Comparison of ENCODE assay signal across 28 cellular contexts in genomic region chr13:34104853-34105252, GRCh38.
"Had no signal": no experiment of that assay in that cellular context is flagged by ENCODE, and none has a peak within 500 bp of the region (broad histone marks: within the 10 kb centered on the region; RNA-seq: fewer than 3 reads in every experiment).

No MANE protein-coding gene starts in this region.

- H3K27me3 Mint-ChIP-seq: dendritic cell treated with granulocyte-macrophage colony-stimulating factor and Interleukin-4, amounts not matched to agents 40 ng/mL and 50 ng/mL, for 4 days; effector memory CD8-positive, alpha-beta T cell had no signal

- H3K4me1 Mint-ChIP-seq: endodermal cell had no signal

- H3K36me3 ChIP-seq: colonic mucosa, esophagus muscularis mucosa, esophagus squamous epithelium, gastrocnemius medialis, gastroesophageal sphincter, heart left ventricle had no signal

- H3K4me3 Mint-ChIP-seq: dendritic cell treated with granulocyte-macrophage colony-stimulating factor and Interleukin-4, amounts not matched to agents 40 ng/mL and 50 ng/mL, for 4 days; effector memory CD8-positive, alpha-beta T cell; endodermal cell had no signal

- H3K27ac Mint-ChIP-seq: dendritic cell treated with granulocyte-macrophage colony-stimulating factor and Interleukin-4, amounts not matched to agents 40 ng/mL and 50 ng/mL, for 4 days; endodermal cell had no signal

- H3K27ac ChIP-seq: colonic mucosa, coronary artery, dorsolateral prefrontal cortex, epithelial cell of prostate, esophagus muscularis mucosa, esophagus squamous epithelium, foreskin keratinocyte, gastrocnemius medialis, gastroesophageal sphincter, heart left ventricle had no signal

- DNase-seq: colonic mucosa; cortex of kidney; dermis blood vessel endothelial cell; dorsolateral prefrontal cortex; effector CD4-positive, alpha-beta T cell; effector CD8-positive, alpha-beta T cell; effector memory CD4-positive, alpha-beta T cell; effector memory CD8-positive, alpha-beta T cell; endodermal cell; erythroblast; esophagus squamous epithelium; foreskin fibroblast; foreskin keratinocyte; foreskin melanocyte; gastrocnemius medialis; glutamatergic neuron; head of caudate nucleus; heart left ventricle had no signal

- H3K4me3 ChIP-seq: colonic mucosa, coronary artery, dorsolateral prefrontal cortex, esophagus muscularis mucosa, esophagus squamous epithelium, gastrocnemius medialis, gastroesophageal sphincter, heart left ventricle had no signal

- ATAC-seq: effector memory CD8-positive, alpha-beta T cell; esophagus mucosa; foreskin keratinocyte; gastrocnemius medialis; gastroesophageal sphincter; heart left ventricle had no signal

- H3K9me3 ChIP-seq: colonic mucosa, gastrocnemius medialis had no signal

- FAIRE-seq: colon, endometrium, endothelial cell of umbilical vein, frontal cortex had no signal

- H3K4me1 ChIP-seq: colonic mucosa, esophagus muscularis mucosa, esophagus squamous epithelium, foreskin keratinocyte, gastrocnemius medialis, gastroesophageal sphincter, heart left ventricle had no signal

- H3K27me3 ChIP-seq: colonic mucosa, dorsolateral prefrontal cortex, esophagus muscularis mucosa, esophagus squamous epithelium, foreskin keratinocyte, gastrocnemius medialis, gastroesophageal sphincter, heart left ventricle had no signal
